ENCODE assay signal across 1 cellular context in the genomic region with DNA sequence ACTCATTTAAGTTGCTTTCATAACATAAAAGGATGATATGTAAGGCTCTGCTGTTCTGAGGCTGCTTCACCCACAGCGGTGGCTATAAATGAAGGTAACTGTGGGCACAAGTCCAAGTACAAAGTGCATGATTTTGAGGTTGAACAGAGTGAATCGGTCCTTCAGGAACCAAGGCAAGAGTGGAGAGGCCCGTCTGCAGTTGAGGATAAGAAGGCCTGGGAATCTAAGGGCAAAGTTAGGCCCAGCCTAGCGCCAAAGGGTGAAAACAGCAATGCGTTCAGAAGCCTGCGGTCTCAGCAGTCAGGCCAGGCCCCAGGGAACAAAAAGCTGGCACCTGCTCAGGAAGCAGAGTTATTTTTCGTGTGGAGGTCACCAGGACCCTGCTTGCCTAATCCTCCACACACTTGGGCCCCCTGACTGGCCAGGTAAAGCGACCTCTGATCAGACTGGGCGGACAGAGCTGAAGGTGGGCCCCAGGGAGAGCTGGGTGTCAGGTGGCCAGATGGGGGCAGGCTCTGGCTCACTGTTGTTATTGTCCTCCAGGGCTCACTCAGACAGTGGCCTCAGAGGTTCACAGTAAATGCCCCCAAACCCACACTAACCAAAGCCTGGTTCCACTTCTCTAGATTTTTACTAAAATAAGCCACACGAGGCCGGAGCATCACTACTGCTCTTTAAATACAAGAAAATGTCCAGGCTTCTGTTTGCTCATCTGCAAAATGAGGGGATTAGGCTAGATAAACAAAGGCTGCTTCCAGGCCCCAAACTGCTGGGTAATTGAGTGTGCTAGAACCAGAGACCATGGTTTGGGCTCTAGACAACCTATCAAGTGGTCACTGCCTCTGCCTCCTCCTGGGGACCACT.
TF ChIP-seq lines count a peak whose summit lies in the region.

No MANE protein-coding gene starts in this region.

TF ChIP-seq in HepG2, 621 proteins besides CTCF, POLR2A, EP300 and RAD21 (continued from another document and continues in another):
- TF ChIP-seq, protein P1, sequence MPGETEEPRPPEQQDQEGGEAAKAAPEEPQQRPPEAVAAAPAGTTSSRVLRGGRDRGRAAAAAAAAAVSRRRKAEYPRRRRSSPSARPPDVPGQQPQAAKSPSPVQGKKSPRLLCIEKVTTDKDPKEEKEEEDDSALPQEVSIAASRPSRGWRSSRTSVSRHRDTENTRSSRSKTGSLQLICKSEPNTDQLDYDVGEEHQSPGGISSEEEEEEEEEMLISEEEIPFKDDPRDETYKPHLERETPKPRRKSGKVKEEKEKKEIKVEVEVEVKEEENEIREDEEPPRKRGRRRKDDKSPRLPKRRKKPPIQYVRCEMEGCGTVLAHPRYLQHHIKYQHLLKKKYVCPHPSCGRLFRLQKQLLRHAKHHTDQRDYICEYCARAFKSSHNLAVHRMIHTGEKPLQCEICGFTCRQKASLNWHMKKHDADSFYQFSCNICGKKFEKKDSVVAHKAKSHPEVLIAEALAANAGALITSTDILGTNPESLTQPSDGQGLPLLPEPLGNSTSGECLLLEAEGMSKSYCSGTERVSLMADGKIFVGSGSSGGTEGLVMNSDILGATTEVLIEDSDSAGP (CRISPR knock-in tag; IDR thresholded peaks at IDR 0.05; ENCODE audit: borderline replicate concordance), result peak; percentile 96; the same call in 1 of the 2 replicates
- TF ChIP-seq CEBPG (CRISPR knock-in tag; IDR thresholded peaks at IDR 0.05), result peak; percentile 94
- TF ChIP-seq ZNF335 (CRISPR knock-in tag; IDR thresholded peaks at IDR 0.05), result peak; percentile 77
- TF ChIP-seq, protein P2, sequence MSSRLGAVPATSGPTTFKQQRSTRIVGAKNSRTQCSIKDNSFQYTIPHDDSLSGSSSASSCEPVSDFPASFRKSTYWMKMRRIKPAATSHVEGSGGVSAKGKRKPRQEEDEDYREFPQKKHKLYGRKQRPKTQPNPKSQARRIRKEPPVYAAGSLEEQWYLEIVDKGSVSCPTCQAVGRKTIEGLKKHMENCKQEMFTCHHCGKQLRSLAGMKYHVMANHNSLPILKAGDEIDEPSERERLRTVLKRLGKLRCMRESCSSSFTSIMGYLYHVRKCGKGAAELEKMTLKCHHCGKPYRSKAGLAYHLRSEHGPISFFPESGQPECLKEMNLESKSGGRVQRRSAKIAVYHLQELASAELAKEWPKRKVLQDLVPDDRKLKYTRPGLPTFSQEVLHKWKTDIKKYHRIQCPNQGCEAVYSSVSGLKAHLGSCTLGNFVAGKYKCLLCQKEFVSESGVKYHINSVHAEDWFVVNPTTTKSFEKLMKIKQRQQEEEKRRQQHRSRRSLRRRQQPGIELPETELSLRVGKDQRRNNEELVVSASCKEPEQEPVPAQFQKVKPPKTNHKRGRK (CRISPR knock-in tag; IDR thresholded peaks at IDR 0.05), result no peak
- TF ChIP-seq, protein P3, sequence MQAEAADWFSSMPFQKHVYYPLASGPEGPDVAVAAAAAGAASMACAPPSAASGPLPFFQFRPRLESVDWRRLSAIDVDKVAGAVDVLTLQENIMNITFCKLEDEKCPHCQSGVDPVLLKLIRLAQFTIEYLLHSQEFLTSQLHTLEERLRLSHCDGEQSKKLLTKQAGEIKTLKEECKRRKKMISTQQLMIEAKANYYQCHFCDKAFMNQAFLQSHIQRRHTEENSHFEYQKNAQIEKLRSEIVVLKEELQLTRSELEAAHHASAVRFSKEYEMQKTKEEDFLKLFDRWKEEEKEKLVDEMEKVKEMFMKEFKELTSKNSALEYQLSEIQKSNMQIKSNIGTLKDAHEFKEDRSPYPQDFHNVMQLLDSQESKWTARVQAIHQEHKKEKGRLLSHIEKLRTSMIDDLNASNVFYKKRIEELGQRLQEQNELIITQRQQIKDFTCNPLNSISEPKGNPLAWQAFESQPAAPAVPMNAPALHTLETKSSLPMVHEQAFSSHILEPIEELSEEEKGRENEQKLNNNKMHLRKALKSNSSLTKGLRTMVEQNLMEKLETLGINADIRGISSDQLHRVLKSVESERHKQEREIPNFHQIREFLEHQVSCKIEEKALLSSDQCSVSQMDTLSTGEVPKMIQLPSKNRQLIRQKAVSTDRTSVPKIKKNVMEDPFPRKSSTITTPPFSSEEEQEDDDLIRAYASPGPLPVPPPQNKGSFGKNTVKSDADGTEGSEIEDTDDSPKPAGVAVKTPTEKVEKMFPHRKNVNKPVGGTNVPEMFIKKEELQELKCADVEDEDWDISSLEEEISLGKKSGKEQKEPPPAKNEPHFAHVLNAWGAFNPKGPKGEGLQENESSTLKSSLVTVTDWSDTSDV (CRISPR knock-in tag; IDR thresholded peaks at IDR 0.05), result 0 out of 2 replicates have a peak, but pooled peaks have one; percentile 59
- no peak for TF ChIP-seq TCF12 (IDR thresholded peaks at IDR 0.05)
- TF ChIP-seq TCF12 (CRISPR knock-in tag; IDR thresholded peaks at IDR 0.05), result peak; percentile 95
- no peak for TF ChIP-seq FOXM1 (CRISPR knock-in tag; IDR thresholded peaks at IDR 0.05)
- TF ChIP-seq PHB2 (IDR thresholded peaks at IDR 0.05; ENCODE audit: partially characterized antibody), result no peak
- peak; percentile 56; the same call in 1 of the 2 replicates for TF ChIP-seq ZNF616 (CRISPR knock-in tag; IDR thresholded peaks at IDR 0.05; ENCODE audit: low read depth)
- no peak for TF ChIP-seq ATF7 (IDR thresholded peaks at IDR 0.05)
- no peak; the same call in 1 of the 2 replicates for TF ChIP-seq ATF7 (CRISPR knock-in tag; IDR thresholded peaks at IDR 0.05)
- TF ChIP-seq ZNF496 (CRISPR knock-in tag; IDR thresholded peaks at IDR 0.05; ENCODE audit: insufficient replicate concordance), result no peak
- TF ChIP-seq, protein P4, sequence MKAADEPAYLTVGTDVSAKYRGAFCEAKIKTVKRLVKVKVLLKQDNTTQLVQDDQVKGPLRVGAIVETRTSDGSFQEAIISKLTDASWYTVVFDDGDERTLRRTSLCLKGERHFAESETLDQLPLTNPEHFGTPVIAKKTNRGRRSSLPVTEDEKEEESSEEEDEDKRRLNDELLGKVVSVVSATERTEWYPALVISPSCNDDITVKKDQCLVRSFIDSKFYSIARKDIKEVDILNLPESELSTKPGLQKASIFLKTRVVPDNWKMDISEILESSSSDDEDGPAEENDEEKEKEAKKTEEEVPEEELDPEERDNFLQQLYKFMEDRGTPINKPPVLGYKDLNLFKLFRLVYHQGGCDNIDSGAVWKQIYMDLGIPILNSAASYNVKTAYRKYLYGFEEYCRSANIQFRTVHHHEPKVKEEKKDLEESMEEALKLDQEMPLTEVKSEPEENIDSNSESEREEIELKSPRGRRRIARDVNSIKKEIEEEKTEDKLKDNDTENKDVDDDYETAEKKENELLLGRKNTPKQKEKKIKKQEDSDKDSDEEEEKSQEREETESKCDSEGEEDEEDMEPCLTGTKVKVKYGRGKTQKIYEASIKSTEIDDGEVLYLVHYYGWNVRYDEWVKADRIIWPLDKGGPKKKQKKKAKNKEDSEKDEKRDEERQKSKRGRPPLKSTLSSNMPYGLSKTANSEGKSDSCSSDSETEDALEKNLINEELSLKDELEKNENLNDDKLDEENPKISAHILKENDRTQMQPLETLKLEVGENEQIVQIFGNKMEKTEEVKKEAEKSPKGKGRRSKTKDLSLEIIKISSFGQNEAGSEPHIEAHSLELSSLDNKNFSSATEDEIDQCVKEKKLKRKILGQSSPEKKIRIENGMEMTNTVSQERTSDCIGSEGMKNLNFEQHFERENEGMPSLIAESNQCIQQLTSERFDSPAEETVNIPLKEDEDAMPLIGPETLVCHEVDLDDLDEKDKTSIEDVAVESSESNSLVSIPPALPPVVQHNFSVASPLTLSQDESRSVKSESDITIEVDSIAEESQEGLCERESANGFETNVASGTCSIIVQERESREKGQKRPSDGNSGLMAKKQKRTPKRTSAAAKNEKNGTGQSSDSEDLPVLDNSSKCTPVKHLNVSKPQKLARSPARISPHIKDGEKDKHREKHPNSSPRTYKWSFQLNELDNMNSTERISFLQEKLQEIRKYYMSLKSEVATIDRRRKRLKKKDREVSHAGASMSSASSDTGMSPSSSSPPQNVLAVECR (CRISPR knock-in tag; IDR thresholded peaks at IDR 0.05; ENCODE audit: borderline replicate concordance), result peak; percentile 82; the same call in 1 of the 2 replicates
- peak; percentile 47; the same call in 1 of the 2 replicates for TF ChIP-seq LCORL (IDR thresholded peaks at IDR 0.05)
- TF ChIP-seq LCORL (CRISPR knock-in tag; IDR thresholded peaks at IDR 0.05), result peak; percentile 99
- peak; percentile 98 for TF ChIP-seq PHF21A (CRISPR knock-in tag; IDR thresholded peaks at IDR 0.05)
- TF ChIP-seq, protein P5, sequence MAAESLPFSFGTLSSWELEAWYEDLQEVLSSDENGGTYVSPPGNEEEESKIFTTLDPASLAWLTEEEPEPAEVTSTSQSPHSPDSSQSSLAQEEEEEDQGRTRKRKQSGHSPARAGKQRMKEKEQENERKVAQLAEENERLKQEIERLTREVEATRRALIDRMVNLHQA (CRISPR knock-in tag; IDR thresholded peaks at IDR 0.05), result no peak
- TF ChIP-seq STAG1 (CRISPR knock-in tag; IDR thresholded peaks at IDR 0.05), result peak; percentile 64
- peak; percentile 72; the same call in 1 of the 2 replicates for TF ChIP-seq MIXL1 (CRISPR knock-in tag; IDR thresholded peaks at IDR 0.05)
- no peak for TF ChIP-seq ZFYVE20 (CRISPR knock-in tag; IDR thresholded peaks at IDR 0.05; ENCODE audit: borderline replicate concordance, low read depth)
- TF ChIP-seq AHR (CRISPR knock-in tag; IDR thresholded peaks at IDR 0.05), result peak; percentile 37; the same call in 1 of the 2 replicates
- no peak for TF ChIP-seq ISX (CRISPR knock-in tag; conservative IDR thresholded peaks at IDR 0.05)
- TF ChIP-seq, protein P6, sequence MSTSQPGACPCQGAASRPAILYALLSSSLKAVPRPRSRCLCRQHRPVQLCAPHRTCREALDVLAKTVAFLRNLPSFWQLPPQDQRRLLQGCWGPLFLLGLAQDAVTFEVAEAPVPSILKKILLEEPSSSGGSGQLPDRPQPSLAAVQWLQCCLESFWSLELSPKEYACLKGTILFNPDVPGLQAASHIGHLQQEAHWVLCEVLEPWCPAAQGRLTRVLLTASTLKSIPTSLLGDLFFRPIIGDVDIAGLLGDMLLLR (CRISPR knock-in tag; IDR thresholded peaks at IDR 0.05), result peak; percentile 78; the same call in 1 of the 2 replicates
- no peak; the same call in none of the 2 replicates for TF ChIP-seq ZNF713 (CRISPR knock-in tag; IDR thresholded peaks at IDR 0.05)
- TF ChIP-seq SIX4 (CRISPR knock-in tag; IDR thresholded peaks at IDR 0.05), result peak; percentile 92
- no peak for TF ChIP-seq ZFAT (CRISPR knock-in tag; conservative IDR thresholded peaks at IDR 0.05)
- TF ChIP-seq PAF1 (CRISPR knock-in tag; IDR thresholded peaks at IDR 0.05), result no peak
- TF ChIP-seq SKI (IDR thresholded peaks at IDR 0.05; ENCODE audit: partially characterized antibody), result peak; percentile 49
- TF ChIP-seq ZNF703 (CRISPR knock-in tag; IDR thresholded peaks at IDR 0.05; ENCODE audit: borderline replicate concordance), result 0 out of 2 replicates have a peak, but pooled peaks have one; percentile 24
- peak; percentile 80 for TF ChIP-seq TEAD3 (CRISPR knock-in tag; optimal IDR thresholded peaks at IDR 0.05; ENCODE audit: borderline replicate concordance)
- no peak for TF ChIP-seq XRCC5 (optimal IDR thresholded peaks at IDR 0.05; ENCODE audit: low read length)
- TF ChIP-seq ZSCAN12 (CRISPR knock-in tag; IDR thresholded peaks at IDR 0.05), result peak; percentile 91; the same call in 1 of the 2 replicates
- TF ChIP-seq, protein P7, sequence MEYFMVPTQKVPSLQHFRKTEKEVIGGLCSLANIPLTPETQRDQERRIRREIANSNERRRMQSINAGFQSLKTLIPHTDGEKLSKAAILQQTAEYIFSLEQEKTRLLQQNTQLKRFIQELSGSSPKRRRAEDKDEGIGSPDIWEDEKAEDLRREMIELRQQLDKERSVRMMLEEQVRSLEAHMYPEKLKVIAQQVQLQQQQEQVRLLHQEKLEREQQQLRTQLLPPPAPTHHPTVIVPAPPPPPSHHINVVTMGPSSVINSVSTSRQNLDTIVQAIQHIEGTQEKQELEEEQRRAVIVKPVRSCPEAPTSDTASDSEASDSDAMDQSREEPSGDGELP (IDR thresholded peaks at IDR 0.05; ENCODE audit: borderline replicate concordance, low read depth), result peak; percentile 86
- TF ChIP-seq NCOA5 (CRISPR knock-in tag; IDR thresholded peaks at IDR 0.05), result no peak
- TF ChIP-seq, protein P8, sequence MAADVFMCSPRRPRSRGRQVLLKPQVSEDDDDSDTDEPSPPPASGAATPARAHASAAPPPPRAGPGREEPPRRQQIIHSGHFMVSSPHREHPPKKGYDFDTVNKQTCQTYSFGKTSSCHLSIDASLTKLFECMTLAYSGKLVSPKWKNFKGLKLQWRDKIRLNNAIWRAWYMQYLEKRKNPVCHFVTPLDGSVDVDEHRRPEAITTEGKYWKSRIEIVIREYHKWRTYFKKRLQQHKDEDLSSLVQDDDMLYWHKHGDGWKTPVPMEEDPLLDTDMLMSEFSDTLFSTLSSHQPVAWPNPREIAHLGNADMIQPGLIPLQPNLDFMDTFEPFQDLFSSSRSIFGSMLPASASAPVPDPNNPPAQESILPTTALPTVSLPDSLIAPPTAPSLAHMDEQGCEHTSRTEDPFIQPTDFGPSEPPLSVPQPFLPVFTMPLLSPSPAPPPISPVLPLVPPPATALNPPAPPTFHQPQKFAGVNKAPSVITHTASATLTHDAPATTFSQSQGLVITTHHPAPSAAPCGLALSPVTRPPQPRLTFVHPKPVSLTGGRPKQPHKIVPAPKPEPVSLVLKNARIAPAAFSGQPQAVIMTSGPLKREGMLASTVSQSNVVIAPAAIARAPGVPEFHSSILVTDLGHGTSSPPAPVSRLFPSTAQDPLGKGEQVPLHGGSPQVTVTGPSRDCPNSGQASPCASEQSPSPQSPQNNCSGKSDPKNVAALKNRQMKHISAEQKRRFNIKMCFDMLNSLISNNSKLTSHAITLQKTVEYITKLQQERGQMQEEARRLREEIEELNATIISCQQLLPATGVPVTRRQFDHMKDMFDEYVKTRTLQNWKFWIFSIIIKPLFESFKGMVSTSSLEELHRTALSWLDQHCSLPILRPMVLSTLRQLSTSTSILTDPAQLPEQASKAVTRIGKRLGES (CRISPR knock-in tag; IDR thresholded peaks at IDR 0.05; ENCODE audit: borderline replicate concordance), result no peak
- TF ChIP-seq POLR2AphosphoS2 (IDR thresholded peaks at IDR 0.05; ENCODE audit: low read depth, low read length), result no peak
- peak; percentile 96 for TF ChIP-seq ZFY (CRISPR knock-in tag; IDR thresholded peaks at IDR 0.05)
- TF ChIP-seq ZNF562 (CRISPR knock-in tag; IDR thresholded peaks at IDR 0.05; ENCODE audit: borderline replicate concordance), result no peak
- TF ChIP-seq PAWR (CRISPR knock-in tag; IDR thresholded peaks at IDR 0.05; ENCODE audit: borderline replicate concordance), result 0 out of 2 replicates have a peak, but pooled peaks have one; percentile 57
- no peak for TF ChIP-seq HOXA7 (CRISPR knock-in tag; IDR thresholded peaks at IDR 0.05)
- no peak; the same call in 1 of the 2 replicates for TF ChIP-seq ZNF709 (CRISPR knock-in tag; IDR thresholded peaks at IDR 0.05)
- TF ChIP-seq ETV6 (CRISPR knock-in tag; conservative IDR thresholded peaks at IDR 0.05), result no peak; the same call in 1 of the 2 replicates
- peak; percentile 68; the same call in 1 of the 2 replicates for TF ChIP-seq ZNF333 (CRISPR knock-in tag; IDR thresholded peaks at IDR 0.05; ENCODE audit: borderline replicate concordance)
- TF ChIP-seq, protein P9, sequence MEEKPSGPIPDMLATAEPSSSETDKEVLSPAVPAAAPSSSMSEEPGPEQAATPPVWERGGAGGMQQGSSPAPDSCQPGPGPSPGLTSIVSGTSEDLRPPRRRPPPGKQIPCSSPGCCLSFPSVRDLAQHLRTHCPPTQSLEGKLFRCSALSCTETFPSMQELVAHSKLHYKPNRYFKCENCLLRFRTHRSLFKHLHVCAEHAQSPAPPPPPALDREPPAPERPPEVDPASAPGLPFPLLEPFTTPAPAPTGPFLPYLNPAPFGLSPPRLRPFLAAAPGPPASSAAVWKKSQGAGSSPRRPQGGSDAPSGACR (CRISPR knock-in tag; IDR thresholded peaks at IDR 0.05), result peak; percentile 85; the same call in 1 of the 2 replicates
- TF ChIP-seq NFKBIZ (CRISPR knock-in tag; IDR thresholded peaks at IDR 0.05), result peak; percentile 95; the same call in 1 of the 2 replicates
